ENCODE assay signal across 22 cellular contexts in the genomic region with DNA sequence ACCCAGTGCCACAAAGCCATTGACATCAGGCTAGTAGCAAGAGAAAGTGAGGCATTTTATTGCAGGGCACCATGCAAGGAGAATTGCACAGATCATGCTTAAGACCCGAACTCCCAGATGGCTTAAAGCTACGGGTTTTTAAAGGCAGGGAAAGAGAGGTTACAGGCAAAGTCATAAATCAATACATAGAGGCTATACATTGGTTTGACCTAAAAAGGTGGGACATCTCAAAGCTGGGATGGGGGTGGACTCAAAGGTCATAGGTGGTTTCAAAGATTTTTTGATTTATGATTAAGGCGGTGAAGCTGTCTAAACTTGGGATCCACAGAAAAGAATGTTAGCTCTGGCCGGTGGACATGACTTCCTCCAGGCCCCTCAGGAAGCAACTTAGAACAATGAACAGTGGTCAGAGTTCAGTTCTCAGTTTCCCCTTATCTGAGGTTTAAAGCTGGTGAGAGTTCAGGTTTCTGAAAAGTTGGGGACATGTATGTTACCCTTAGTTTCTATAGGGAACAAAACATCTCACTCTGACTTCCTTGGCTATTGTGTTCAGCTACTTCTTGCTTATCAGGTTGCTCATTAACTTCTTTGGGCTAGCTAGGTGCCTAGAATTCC. TPM values are rescaled to one million over a fixed set of nuclear protein-coding genes. Genes with fewer than 3 reads are reported as not detected.
A peak's percentile ranks its signal among the peaks of the same experiment; 100 is the strongest.
DNase-seq lines count a peak whose midpoint lies in the region; ATAC-seq, FAIRE-seq and TF ChIP-seq lines count a peak whose summit lies in the region.
"Had no signal": no experiment of that assay in that cellular context is flagged by ENCODE, and none has a peak within 500 bp of the region (broad histone marks: within the 10 kb centered on the region; RNA-seq: fewer than 3 reads in every experiment).

No MANE protein-coding gene starts in this region.

- H3K36me3 Mint-ChIP-seq in IgD-negative memory B cell: peaks cover 10% of the 10 kb centered on the region

- no peaks in the 10 kb centered on the region for H3K9me1 ChIP-seq in K562 (ENCODE audit: control insufficient read depth, insufficient read depth, low read length)
- no peaks in the 10 kb centered on the region for H3K9me1 ChIP-seq in endothelial cell of umbilical vein (replicated peaks; ENCODE audit: control insufficient read depth, extremely low read depth, insufficient read depth, low read length)

- intact Hi-C loops in K562 (cut with micrococcal nuclease): no loop called here
- intact Hi-C loops in endothelial cell of umbilical vein (cut with micrococcal nuclease): no loop called here

- H3K9me3 Mint-ChIP-seq in IgD-negative memory B cell: no peaks in the 10 kb centered on the region
- H3K9me3 Mint-ChIP-seq: CD4-positive, alpha-beta memory T cell had no signal

- no peak for TF ChIP-seq CTCF in K562 (IDR thresholded peaks at IDR 0.05 in 2 of 3, conservative IDR thresholded peaks at IDR 0.05 in 1 of 3; ENCODE audit: insufficient read depth in 2 of 3, low read depth in 1 of 3, low read length in 3 of 3)
- no peak for TF ChIP-seq CTCF in endothelial cell of umbilical vein (IDR thresholded peaks at IDR 0.05; ENCODE audit: extremely low read depth in 1 of 2, insufficient read depth in 1 of 2, low read depth in 1 of 2, low read length in 2 of 2)
- no peak for TF ChIP-seq CTCF in gastroesophageal sphincter (IDR thresholded peaks at IDR 0.05)

- H3K4me1 ChIP-seq in K562 (replicated peaks in 1 of 2; ENCODE audit: control insufficient read depth in 2 of 2, insufficient read depth in 2 of 2, low read length in 2 of 2) (peaks cover 0 to 11% of the 10 kb centered on the region in 2 experiments; a peak in 2 of 5 replicates), endothelial cell of umbilical vein (ENCODE audit: control insufficient read depth, extremely low read depth, insufficient read depth, low read length) (peaks cover 10% of the 10 kb centered on the region), mesodermal cell (ENCODE audit: control insufficient read depth, insufficient read depth, low read length, poor library complexity, severe bottlenecking) (no peaks in the 10 kb centered on the region), gastroesophageal sphincter (no peaks in the 10 kb centered on the region)

- in situ Hi-C loops in K562 (cut with MboI): no loop called here

- no peak for ATAC-seq in K562
- ATAC-seq in gastroesophageal sphincter: no peak
- no peak for ATAC-seq in GM21381 (IDR thresholded peaks at IDR 0.05; ENCODE audit: unreplicated experiment)

- H3K27me3 ChIP-seq in K562 (ENCODE audit: control insufficient read depth in 2 of 2, insufficient read depth in 2 of 2, low read length in 2 of 2) (no peaks in the 10 kb centered on the region), endothelial cell of umbilical vein (ENCODE audit: control insufficient read depth in 2 of 2, insufficient read depth in 2 of 2, low read length in 2 of 2) (peaks cover 3 to 6% of the 10 kb centered on the region in 2 experiments), gastroesophageal sphincter (no peaks in the 10 kb centered on the region)

- POLR2A ChIA-PET in K562 (lab: Yijun Ruan, JAX): interaction anchor here (0.7 to 1.4 kb wide), 3 partner anchors 13 to 476 kb away, joined by 3 read pairs; no protein-coding TSS in a partner anchor
- POLR2A ChIA-PET in endothelial cell of umbilical vein (lab: Charles Lee): no interaction called here

- H3K4me3 Mint-ChIP-seq in IgD-negative memory B cell: no peak overlapping the region
- H3K4me3 Mint-ChIP-seq: CD4-positive, alpha-beta memory T cell had no signal

- H3K9me3 ChIP-seq in K562 (replicated peaks; ENCODE audit: control insufficient read depth, insufficient read depth, low read depth, low read length) (no peaks in the 10 kb centered on the region), endothelial cell of umbilical vein (replicated peaks; ENCODE audit: control insufficient read depth, insufficient read depth, low read length) (no peaks in the 10 kb centered on the region), mesodermal cell (ENCODE audit: control insufficient read depth, low read length) (no peaks in the 10 kb centered on the region), gastroesophageal sphincter (no peaks in the 10 kb centered on the region)

- dilution Hi-C loops in endothelial cell of umbilical vein (cut with MboI; ENCODE audit: extremely low pct_ligation_motif_present, low sequenced_read_pairs): no loop called here

- CTCF ChIA-PET in K562 (lab: Yijun Ruan, JAX; ENCODE audit: low intra/inter-chr PET ratio): no interaction called here
- CTCF ChIA-PET in endothelial cell of umbilical vein (lab: Charles Lee): interaction anchor here (0.9 to 1.2 kb wide), 4 partner anchors 72 to 147 kb away, joined by 3 to 4 read pairs (median 4); a partner anchor contains a TSS

- H3K36me3 ChIP-seq in K562 (ENCODE audit: control insufficient read depth, insufficient read depth, low read length) (peaks cover 40% of the 10 kb centered on the region), endothelial cell of umbilical vein (ENCODE audit: control insufficient read depth in 2 of 2, extremely low read depth in 1 of 2, insufficient read depth in 2 of 2, low read length in 2 of 2) (peaks cover 7 to 16% of the 10 kb centered on the region in 2 experiments), mesodermal cell (ENCODE audit: control insufficient read depth, insufficient read depth, low read length) (peaks cover 41% of the 10 kb centered on the region), gastroesophageal sphincter (peaks cover 4 to 45% of the 10 kb centered on the region in 2 donors)

- no peaks in the 10 kb centered on the region for H3K79me2 ChIP-seq in K562 (ENCODE audit: control insufficient read depth, insufficient read depth, low read length)
- H3K79me2 ChIP-seq in endothelial cell of umbilical vein (ENCODE audit: control insufficient read depth, insufficient read depth, low read length): no peaks in the 10 kb centered on the region

- H3K4me2 ChIP-seq in K562 (ENCODE audit: insufficient read depth, low read length) (no peak overlapping the region), endothelial cell of umbilical vein (ENCODE audit: insufficient read depth, low read length) (no peak overlapping the region)

- TF ChIP-seq POLR2A in K562 (conservative IDR thresholded peaks at IDR 0.05) (no peak), endothelial cell of umbilical vein (IDR thresholded peaks at IDR 0.05; ENCODE audit: low read depth, low read length) (no peak), gastroesophageal sphincter (IDR thresholded peaks at IDR 0.05) (no peak)

- no peaks in the 10 kb centered on the region for H3K27me3 Mint-ChIP-seq in IgD-negative memory B cell
- H3K27me3 Mint-ChIP-seq: CD4-positive, alpha-beta memory T cell had no signal

- WGBS in K562 (ENCODE audit: insufficient coverage, low coverage, missing lambda C conversion rate): 60% methylated on average over 4 of the region's 4 CpGs
- WGBS in mesodermal cell (ENCODE audit: insufficient coverage in 2 of 2), 2 experiments: 89% methylated on average over 2 to 3 of the region's 4 CpGs
- WGBS in gastroesophageal sphincter (ENCODE audit: low coverage in 1 of 2), 2 donors: 35 to 49% methylated on average over 2 to 4 of the region's 4 CpGs

- H2AFZ ChIP-seq in K562 (ENCODE audit: low read depth, low read length) (no peak overlapping the region), endothelial cell of umbilical vein (ENCODE audit: low read depth, low read length) (no peak overlapping the region)
- H2AFZ ChIP-seq: GM23248 had no signal

- H4K20me1 ChIP-seq in K562 (replicated peaks; ENCODE audit: control insufficient read depth, insufficient read depth, low read length): 0 out of 2 replicates have a peak, but pooled peaks cover 2% of the 10 kb centered on the region
- H4K20me1 ChIP-seq in endothelial cell of umbilical vein (replicated peaks; ENCODE audit: control insufficient read depth, extremely low read depth, insufficient read depth, low read length): no peaks in the 10 kb centered on the region

- H3K27ac ChIP-seq in K562 (ENCODE audit: extremely low read depth, low read depth, low read length) (no peak overlapping the region), endothelial cell of umbilical vein (ENCODE audit: insufficient read depth, low read depth, low read length) (no peak overlapping the region), mesodermal cell (ENCODE audit: low read depth, low read length, severe bottlenecking) (peak overlapping the region; percentile 30), gastroesophageal sphincter (no peak overlapping the region)
- H3K27ac ChIP-seq: C4-2B, GM23248 had no signal

- H3K4me3 ChIP-seq in K562: no peak overlapping the region
- H3K4me3 ChIP-seq in endothelial cell of umbilical vein (replicated peaks in 1 of 3; ENCODE audit: insufficient read depth in 1 of 3, low read depth in 1 of 3, low read length in 3 of 3): no peak overlapping the region
- no peak overlapping the region for H3K4me3 ChIP-seq in mesodermal cell (ENCODE audit: extremely low read depth, insufficient read depth, low read length, poor library complexity, severe bottlenecking)
- no peak overlapping the region for H3K4me3 ChIP-seq in gastroesophageal sphincter
- H3K4me3 ChIP-seq: GM23248 had no signal

- peak overlapping the region in 2 of 3 donors; percentile 36 to 68 for H3K27ac Mint-ChIP-seq in IgD-negative memory B cell

- no peak for DNase-seq in K562 (ENCODE audit: extremely low read depth in 1 of 4, low spot score in 3 of 4)
- DNase-seq in endothelial cell of umbilical vein (ENCODE audit: low read depth, low spot score): peak; percentile 80
- DNase-seq in NCI-H2171 (lab: John Stamatoyannopoulos, UW): no peak
- no peak for DNase-seq in NAMALWA (ENCODE audit: low spot score)
- DNase-seq: ACHN; AML-193; CD4-positive, alpha-beta memory T cell; DMS153; DMS79; GDM1; GM23248; HCEC 1CT had no signal

- peaks cover 0 to 1% (median 0%) of the 10 kb centered on the region in 3 donors for H3K4me1 Mint-ChIP-seq in IgD-negative memory B cell

- FAIRE-seq in K562 (lab: Jason Lieb, UNC): no peak
- peak; percentile 67 for FAIRE-seq in endothelial cell of umbilical vein (lab: Jason Lieb, UNC)
- FAIRE-seq: A204.1, GM19239 had no signal

- no peak for TF ChIP-seq RAD21 in K562 (CRISPR knock-in tag; conservative IDR thresholded peaks at IDR 0.05 in 1 of 2, IDR thresholded peaks at IDR 0.05 in 1 of 2)

- no peak overlapping the region for H3K9ac ChIP-seq in K562 (ENCODE audit: insufficient read depth in 1 of 2, low read depth in 2 of 2, low read length in 2 of 2)
- no peak overlapping the region for H3K9ac ChIP-seq in endothelial cell of umbilical vein (replicated peaks; ENCODE audit: extremely low read depth, insufficient read depth, low read length)
- H3K9ac ChIP-seq: GM23248 had no signal

- TF ChIP-seq EP300 in K562 (IDR thresholded peaks at IDR 0.05; ENCODE audit: low read length) (no peak), gastroesophageal sphincter (IDR thresholded peaks at IDR 0.05) (no peak)

- BruUV-seq in K562 (replicated peaks; lab: Mats Ljungman, UMichigan): no TSS peak
- no TSS peak for BruUV-seq in endothelial cell of umbilical vein (replicated peaks; lab: Mats Ljungman, UMichigan)

RNA-seq across cellular contexts. Expression of a gene that starts 6.0 kb away (rescaled TPM):
- polyA plus RNA-seq in IgD-negative memory B cell: 69.5 TPM
- total RNA-seq in K562 (2011; cell fraction: chromatin; rRNA removed; ENCODE audit: low replicate concordance): 88.0 and 96.4 TPM in 2 replicates
- total RNA-seq in K562 (2011; cell fraction: nucleolus; rRNA removed): 58.2 and 60.2 TPM in 2 replicates
- 61.2 and 66.5 TPM in 2 replicates for total RNA-seq in K562 (2011; cell fraction: nucleoplasm; rRNA removed)
- 31.3 and 41.6 TPM in 2 replicates for total RNA-seq in K562 (2014; rRNA removed)
- 43.7 and 46.8 TPM in 2 replicates for total RNA-seq in K562 (2014; rRNA removed; fragmentation: Illumina TruSeq; extraction: Trizol)
- 44.8 and 45.1 TPM in 2 replicates for total RNA-seq in K562 (2015; rRNA removed; fragmentation: Illumina TruSeq; extraction: Trizol)
- total RNA-seq in K562 (2021): 51.3 and 53.5 TPM in 2 replicates
- 69.9 and 77.7 TPM in 2 replicates for polyA plus RNA-seq in K562 (2011; rRNA removed)
- 24.7 and 43.4 TPM in 2 replicates for polyA plus RNA-seq in K562 (2011; cell fraction: cytosol; rRNA removed)
- 77.9 and 106 TPM in 2 replicates for polyA plus RNA-seq in K562 (2011; cell fraction: nucleus; rRNA removed)
- polyA plus RNA-seq in K562 (2012): 46.4 and 48.3 TPM in 2 replicates
- 73.9 and 82.2 TPM in 2 replicates for polyA plus RNA-seq in K562 (2014; fragmentation: Illumina TruSeq; extraction: Trizol)
- 10 to 100 TPM; 33.6 to 65.3 TPM for polyA plus RNA-seq in K562 (2014; fragmentation: Nextera tagmentation; extraction: Ambion mirVana)
- polyA plus RNA-seq in K562 (2014; rRNA removed): 37.1 and 38.3 TPM in 2 replicates
- 46.0 and 55.8 TPM in 2 replicates for polyA minus RNA-seq in K562 (2011; rRNA and poly(A)+ RNA removed)
- polyA minus RNA-seq in K562 (2011; cell fraction: cytosol; rRNA and poly(A)+ RNA removed): 23.2 and 30.1 TPM in 2 replicates
- polyA minus RNA-seq in K562 (2011; cell fraction: nucleus; rRNA and poly(A)+ RNA removed): 30.6 and 46.1 TPM in 2 replicates
- 44.4 and 51.2 TPM in 2 replicates for total RNA-seq in endothelial cell of umbilical vein
- polyA plus RNA-seq in endothelial cell of umbilical vein: 37.0 and 41.8 TPM in 2 replicates
- 39.8 and 41.8 TPM in 2 replicates for polyA plus RNA-seq in endothelial cell of umbilical vein (2011; cell fraction: cytosol; rRNA removed)
- 85.3 and 110 TPM in 2 replicates for polyA plus RNA-seq in endothelial cell of umbilical vein (2011; cell fraction: nucleus; rRNA removed)
- 33.1 and 42.8 TPM in 2 replicates for polyA plus RNA-seq in endothelial cell of umbilical vein (2012)
- 34.4 and 36.8 TPM in 2 replicates for polyA minus RNA-seq in endothelial cell of umbilical vein
- 18.9 TPM for polyA minus RNA-seq in endothelial cell of umbilical vein (2011; cell fraction: cytosol; rRNA and poly(A)+ RNA removed)
- 40.7 and 55.0 TPM in 2 replicates for polyA minus RNA-seq in endothelial cell of umbilical vein (2011; cell fraction: nucleus; rRNA and poly(A)+ RNA removed)
- 57.0 TPM for polyA plus RNA-seq in mesodermal cell (2013, experiment 1 of 2)
- polyA plus RNA-seq in mesodermal cell (2013, experiment 2 of 2): 55.9 TPM
- 10 to 100 TPM; 24.3 to 37.2 (median 32.4) TPM for total RNA-seq in gastroesophageal sphincter

RNA-seq across cellular contexts. Expression of a gene that starts 45.8 kb away (rescaled TPM):
- not detected for polyA plus RNA-seq in IgD-negative memory B cell
- not detected in 2 replicates for total RNA-seq in K562 (2011; cell fraction: chromatin; rRNA removed; ENCODE audit: low replicate concordance)
- not detected in 2 replicates for total RNA-seq in K562 (2011; cell fraction: nucleolus; rRNA removed)
- not detected in 2 replicates for total RNA-seq in K562 (2011; cell fraction: nucleoplasm; rRNA removed)
- not detected in 2 replicates for total RNA-seq in K562 (2014; rRNA removed)
- not detected in 2 replicates for total RNA-seq in K562 (2014; rRNA removed; fragmentation: Illumina TruSeq; extraction: Trizol)
- total RNA-seq in K562 (2015; rRNA removed; fragmentation: Illumina TruSeq; extraction: Trizol): not detected in 2 replicates
- total RNA-seq in K562 (2021): not detected in 2 replicates
- polyA plus RNA-seq in K562 (2011; rRNA removed): not detected in 2 replicates
- polyA plus RNA-seq in K562 (2011; cell fraction: cytosol; rRNA removed): 0.01 TPM in 1 of 2 replicates, not detected in the other
- not detected in 2 replicates for polyA plus RNA-seq in K562 (2011; cell fraction: nucleus; rRNA removed)
- not detected in 2 replicates for polyA plus RNA-seq in K562 (2012)
- not detected in 2 replicates for polyA plus RNA-seq in K562 (2014; fragmentation: Illumina TruSeq; extraction: Trizol)
- not detected for polyA plus RNA-seq in K562 (2014; fragmentation: Nextera tagmentation; extraction: Ambion mirVana)
- polyA plus RNA-seq in K562 (2014; rRNA removed): not detected in 2 replicates
- not detected in 2 replicates for polyA minus RNA-seq in K562 (2011; rRNA and poly(A)+ RNA removed)
- polyA minus RNA-seq in K562 (2011; cell fraction: cytosol; rRNA and poly(A)+ RNA removed): not detected in 2 replicates
- polyA minus RNA-seq in K562 (2011; cell fraction: nucleus; rRNA and poly(A)+ RNA removed): not detected in 2 replicates
- 1.1 and 1.2 TPM in 2 replicates for total RNA-seq in endothelial cell of umbilical vein
- 0.43 and 0.59 TPM in 2 replicates for polyA plus RNA-seq in endothelial cell of umbilical vein
- 0.27 and 0.37 TPM in 2 replicates for polyA plus RNA-seq in endothelial cell of umbilical vein (2011; cell fraction: cytosol; rRNA removed)
- polyA plus RNA-seq in endothelial cell of umbilical vein (2011; cell fraction: nucleus; rRNA removed): 0.55 and 0.80 TPM in 2 replicates
- polyA plus RNA-seq in endothelial cell of umbilical vein (2012): 0.28 and 0.67 TPM in 2 replicates
- 0.68 and 0.75 TPM in 2 replicates for polyA minus RNA-seq in endothelial cell of umbilical vein
- not detected for polyA minus RNA-seq in endothelial cell of umbilical vein (2011; cell fraction: cytosol; rRNA and poly(A)+ RNA removed)
- 0.77 and 1.1 TPM in 2 replicates for polyA minus RNA-seq in endothelial cell of umbilical vein (2011; cell fraction: nucleus; rRNA and poly(A)+ RNA removed)
- 11.8 TPM for polyA plus RNA-seq in mesodermal cell (2013, experiment 1 of 2)
- 10.2 TPM for polyA plus RNA-seq in mesodermal cell (2013, experiment 2 of 2)
- total RNA-seq in gastroesophageal sphincter: under 1 TPM in 3 of 4 donors, not detected in 1; 0.13 to 0.62 (median 0.22) TPM
- total RNA-seq: CD4-positive, alpha-beta memory T cell; Daoy; H4; HT-29 had no signal
- polyA plus RNA-seq: CD4-positive, alpha-beta memory T cell had no signal

RNA-seq across cellular contexts. Expression of a gene that starts 51.9 kb away (rescaled TPM):
- polyA plus RNA-seq in IgD-negative memory B cell (10.5 TPM), K562 (2011; rRNA removed) (56.8 and 75.0 TPM in 2 replicates), K562 (2014; fragmentation: Illumina TruSeq; extraction: Trizol) (57.0 and 64.9 TPM in 2 replicates), K562 (2014; fragmentation: Nextera tagmentation; extraction: Ambion mirVana) (10 to 100 TPM; 20.4 to 29.6 TPM), K562 (2014; rRNA removed) (36.5 and 39.1 TPM in 2 replicates), endothelial cell of umbilical vein (18.8 and 22.4 TPM in 2 replicates)
- 64.1 and 143 TPM in 2 replicates for total RNA-seq in K562 (2011; cell fraction: chromatin; rRNA removed; ENCODE audit: low replicate concordance)
- 28.9 and 49.2 TPM in 2 replicates for total RNA-seq in K562 (2011; cell fraction: nucleolus; rRNA removed)
- total RNA-seq in K562 (2011; cell fraction: nucleoplasm; rRNA removed): 56.8 and 84.8 TPM in 2 replicates
- total RNA-seq in K562 (2014; rRNA removed) (34.5 and 35.2 TPM in 2 replicates), K562 (2014; rRNA removed; fragmentation: Illumina TruSeq; extraction: Trizol) (51.0 and 56.8 TPM in 2 replicates), K562 (2015; rRNA removed; fragmentation: Illumina TruSeq; extraction: Trizol) (45.4 and 49.9 TPM in 2 replicates), K562 (2021) (57.0 and 64.8 TPM in 2 replicates), endothelial cell of umbilical vein (42.8 and 47.3 TPM in 2 replicates), gastroesophageal sphincter (10 to 100 TPM; 49.8 to 78.6 (median 55.2) TPM)
- polyA plus RNA-seq in K562 (2011; cell fraction: cytosol; rRNA removed): 30.5 and 54.8 TPM in 2 replicates
- polyA plus RNA-seq in K562 (2011; cell fraction: nucleus; rRNA removed): 48.6 and 85.0 TPM in 2 replicates
- polyA plus RNA-seq in K562 (2012): 40.1 and 49.3 TPM in 2 replicates
- 78.1 and 119 TPM in 2 replicates for polyA minus RNA-seq in K562 (2011; rRNA and poly(A)+ RNA removed)
- 39.0 and 51.9 TPM in 2 replicates for polyA minus RNA-seq in K562 (2011; cell fraction: cytosol; rRNA and poly(A)+ RNA removed)
- 36.8 and 62.8 TPM in 2 replicates for polyA minus RNA-seq in K562 (2011; cell fraction: nucleus; rRNA and poly(A)+ RNA removed)
- 22.7 and 24.4 TPM in 2 replicates for polyA plus RNA-seq in endothelial cell of umbilical vein (2011; cell fraction: cytosol; rRNA removed)
- polyA plus RNA-seq in endothelial cell of umbilical vein (2011; cell fraction: nucleus; rRNA removed): 42.1 and 42.4 TPM in 2 replicates
- 21.6 and 26.9 TPM in 2 replicates for polyA plus RNA-seq in endothelial cell of umbilical vein (2012)
- 50.5 and 61.8 TPM in 2 replicates for polyA minus RNA-seq in endothelial cell of umbilical vein
- 29.8 TPM for polyA minus RNA-seq in endothelial cell of umbilical vein (2011; cell fraction: cytosol; rRNA and poly(A)+ RNA removed)
- 80.2 and 92.1 TPM in 2 replicates for polyA minus RNA-seq in endothelial cell of umbilical vein (2011; cell fraction: nucleus; rRNA and poly(A)+ RNA removed)
- 37.1 TPM for polyA plus RNA-seq in mesodermal cell (2013, experiment 1 of 2)
- polyA plus RNA-seq in mesodermal cell (2013, experiment 2 of 2): 39.3 TPM
